ENCODE assay signal across 13 cellular contexts in genomic region chr6:118746100-118746874, GRCh38.
A peak's percentile ranks its signal among the peaks of the same experiment; 100 is the strongest.
DNase-seq lines count a peak whose midpoint lies in the region; ATAC-seq and TF ChIP-seq lines count a peak whose summit lies in the region.
"Had no signal": no experiment of that assay in that cellular context is flagged by ENCODE, and none has a peak within 500 bp of the region (broad histone marks: within the 10 kb centered on the region; RNA-seq: fewer than 3 reads in every experiment).

No MANE protein-coding gene starts in this region.

- H3K27me3 ChIP-seq in esophagus muscularis mucosa = no peaks in the 10 kb centered on the region
- H3K27me3 ChIP-seq: tibial artery had no signal

- WGBS in esophagus muscularis mucosa = 72% methylated on average over 6 of the region's 6 CpGs

- no peaks in the 10 kb centered on the region for H3K36me3 ChIP-seq in esophagus muscularis mucosa
- H3K36me3 ChIP-seq: tibial artery had no signal

- DNase-seq in NCI-H82 treated with DMSO at 0.1 percent for 48 hours (lab: John Stamatoyannopoulos, UW; ENCODE audit: unreplicated experiment) (peak; percentile 66), esophagus muscularis mucosa (ENCODE audit: extremely low spot score) (peak; percentile 89), sciatic nerve (ENCODE audit: low spot score) (no peak), coronary artery (ENCODE audit: low spot score) (no peak), COR-L47 (lab: John Stamatoyannopoulos, UW) (no peak)
- no peak for DNase-seq in stimulated activated CD4-positive, alpha-beta T cell treated with anti-CD3 and anti-CD28 coated beads, Interleukin-15, amount 100 ng/mL, for 24 hours
- DNase-seq: activated CD4-positive, alpha-beta memory T cell treated with anti-CD3 and anti-CD28 coated beads, Interleukin-2, amount 10 ng/mL, durations not matched to agents 7 days and 5 days; H7; NCI-H1436 treated with DMSO at 0.1 percent for 48 hours had no signal

- TF ChIP-seq EP300 in esophagus muscularis mucosa (IDR thresholded peaks at IDR 0.05) = no peak

- H3K9me3 ChIP-seq in esophagus muscularis mucosa = no peaks in the 10 kb centered on the region
- H3K9me3 ChIP-seq: tibial artery had no signal

- intact Hi-C loops in esophagus muscularis mucosa (cut with DNase I) = no loop called here
- intact Hi-C loops in sciatic nerve (cut with DNase I) = no loop called here

- no peak overlapping the region for H3K27ac ChIP-seq in esophagus muscularis mucosa (replicated peaks in 1 of 4)
- H3K27ac ChIP-seq in coronary artery = no peak overlapping the region
- H3K27ac ChIP-seq: tibial artery had no signal

- peaks cover 3 to 27% (median 21%) of the 10 kb centered on the region in 4 donors for H3K4me1 ChIP-seq in esophagus muscularis mucosa

- H3K4me3 ChIP-seq in esophagus muscularis mucosa = no peak overlapping the region
- no peak overlapping the region for H3K4me3 ChIP-seq in coronary artery
- H3K4me3 ChIP-seq: tibial artery had no signal

- peak; percentile 40 for ATAC-seq in GM21529 (IDR thresholded peaks at IDR 0.05; ENCODE audit: unreplicated experiment)
- ATAC-seq in sciatic nerve = peak; percentile 71
- no peak for ATAC-seq in HG03135 (IDR thresholded peaks at IDR 0.05; ENCODE audit: unreplicated experiment)
- ATAC-seq: T-cell had no signal

- no peak for TF ChIP-seq POLR2A in esophagus muscularis mucosa (IDR thresholded peaks at IDR 0.05; ENCODE audit: low read depth)

- no peak for TF ChIP-seq CTCF in esophagus muscularis mucosa (IDR thresholded peaks at IDR 0.05)
- no peak for TF ChIP-seq CTCF in coronary artery (IDR thresholded peaks at IDR 0.05)

Comparison
In these comparisons a context has a peak if more than half of its experiments do, and no peak if none do; other contexts are left out.
1. DNase-seq: peak in NCI-H82 treated with DMSO at 0.1 percent for 48 hours (single experiment) and esophagus muscularis mucosa (single experiment); none in sciatic nerve (single experiment), coronary artery (single experiment), stimulated activated CD4-positive, alpha-beta T cell treated with anti-CD3 and anti-CD28 coated beads, Interleukin-15, amount 100 ng/mL, for 24 hours (single experiment) and COR-L47 (single experiment).